Comparison of ENCODE assay signal across 19 cellular contexts in the genomic region with DNA sequence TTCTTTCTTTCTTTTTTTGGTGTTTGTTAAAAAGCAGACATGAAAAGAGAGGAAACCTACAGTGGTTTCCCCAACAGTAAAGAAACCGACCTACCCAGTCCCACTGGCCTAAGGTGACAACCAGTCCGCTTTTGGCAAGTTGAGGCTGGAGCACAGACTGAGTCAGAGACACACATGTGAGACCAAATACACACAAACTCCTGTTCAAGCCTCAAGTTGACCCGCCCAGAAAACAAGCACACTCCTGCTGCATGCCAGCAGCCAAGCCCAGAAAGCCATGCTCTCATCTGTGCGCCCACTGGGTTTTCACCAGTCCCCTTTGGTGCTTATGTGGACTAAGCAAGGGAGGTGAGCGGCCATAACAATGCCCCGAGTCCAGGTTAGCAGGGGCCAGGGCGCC.
DNase-seq lines count a peak whose midpoint lies in the region; TF ChIP-seq lines count a peak whose summit lies in the region.
"Had no signal": no experiment of that assay in that cellular context is flagged by ENCODE, and none has a peak within 500 bp of the region (broad histone marks: within the 10 kb centered on the region; RNA-seq: fewer than 3 reads in every experiment).

No MANE protein-coding gene starts in this region.

- H3K27ac ChIP-seq in breast epithelium (no peak overlapping the region), esophagus (ENCODE audit: low read depth in 2 of 2, low read length in 1 of 2) (peak overlapping the region; percentile 61)
- H3K27ac ChIP-seq: BLaER1 treated with 17β-estradiol and CSF1 and Interleukin-3, amounts not matched to agents 10 nM and 100 nM; KMS-11; SJCRH30 had no signal

- H3K4me1 Mint-ChIP-seq in MCF 10A (ENCODE audit: insufficient read depth, unreplicated experiment) = peaks cover 6% of the 10 kb centered on the region
- no peaks in the 10 kb centered on the region for H3K4me1 Mint-ChIP-seq in Calu3 (ENCODE audit: low read depth, unreplicated experiment)
- H3K4me1 Mint-ChIP-seq: CD8-positive, alpha-beta memory T cell had no signal

- DNase-seq in MCF 10A (ENCODE audit: unreplicated experiment) = peak; percentile 59
- no peak for DNase-seq in breast epithelium (ENCODE audit: low spot score in 2 of 2)
- DNase-seq in myocyte (ENCODE audit: low read depth) = peak; percentile 72
- no peak for DNase-seq in OCI-M1 (lab: John Stamatoyannopoulos, UW)
- DNase-seq in stimulated activated CD8-positive, alpha-beta memory T cell treated with anti-CD3 and anti-CD28 coated beads, Interleukin-4, amount 100 ng/mL, for 48 hours = no peak
- DNase-seq in NCI-H2029 treated with DMSO at 0.1 percent for 48 hours (lab: John Stamatoyannopoulos, UW) = no peak
- no peak for DNase-seq in Calu3
- DNase-seq: CD8-positive, alpha-beta memory T cell; GDM1; HCEC 1CT; NCI-H1105; NCI-H1694 treated with DMSO at 0.1 percent for 48 hours; NCI-H69; RPMI8226; SJCRH30 had no signal

- H3K9me3 ChIP-seq in breast epithelium (no peaks in the 10 kb centered on the region), esophagus (ENCODE audit: control insufficient read depth in 2 of 2, insufficient read depth in 1 of 2, low read depth in 1 of 2, low read length in 1 of 2) (no peaks in the 10 kb centered on the region)
- H3K9me3 ChIP-seq: BLaER1 treated with 17β-estradiol and CSF1 and Interleukin-3, amounts not matched to agents 10 nM and 100 nM; SJCRH30 had no signal

- H3K4me1 ChIP-seq in breast epithelium = no peaks in the 10 kb centered on the region
- peaks cover 9 to 20% of the 10 kb centered on the region in 2 donors for H3K4me1 ChIP-seq in esophagus (ENCODE audit: control insufficient read depth in 2 of 2, insufficient read depth in 2 of 2, low read length in 1 of 2)

- 60 to 70% methylated on average over 7 of the region's 7 CpGs for WGBS in esophagus, 2 donors

- no peaks in the 10 kb centered on the region for H3K9me3 Mint-ChIP-seq in MCF 10A (ENCODE audit: unreplicated experiment)
- H3K9me3 Mint-ChIP-seq in Calu3 (ENCODE audit: low read depth, unreplicated experiment) = no peaks in the 10 kb centered on the region
- H3K9me3 Mint-ChIP-seq: CD8-positive, alpha-beta memory T cell had no signal

- H3K36me3 Mint-ChIP-seq in MCF 10A (ENCODE audit: insufficient read depth, unreplicated experiment) = peaks cover 56% of the 10 kb centered on the region
- no peaks in the 10 kb centered on the region for H3K36me3 Mint-ChIP-seq in Calu3 (ENCODE audit: insufficient read depth, unreplicated experiment)

- CTCF ChIA-PET in MCF 10A (lab: Yijun Ruan, JAX) = no interaction called here
- CTCF ChIA-PET in Calu3 (lab: Charles Lee) = no interaction called here

- H3K27me3 ChIP-seq in breast epithelium (no peaks in the 10 kb centered on the region), esophagus (ENCODE audit: control insufficient read depth in 1 of 2, insufficient read depth in 2 of 2, low read length in 2 of 2) (no peaks in the 10 kb centered on the region)
- H3K27me3 ChIP-seq: BLaER1 treated with 17β-estradiol and CSF1 and Interleukin-3, amounts not matched to agents 10 nM and 100 nM; SJCRH30 had no signal

- H3K4me3 ChIP-seq in breast epithelium (no peak overlapping the region), esophagus (ENCODE audit: low read depth in 1 of 2, low read length in 2 of 2) (no peak overlapping the region)
- H3K4me3 ChIP-seq: BLaER1 treated with 17β-estradiol and CSF1 and Interleukin-3, amounts not matched to agents 10 nM and 100 nM; GM12878; SJCRH30 had no signal

- TF ChIP-seq CTCF in MCF 10A (IDR thresholded peaks at IDR 0.05; ENCODE audit: unreplicated experiment) (no peak), breast epithelium (IDR thresholded peaks at IDR 0.05) (no peak), Calu3 (IDR thresholded peaks at IDR 0.05; ENCODE audit: unreplicated experiment) (no peak)

- H3K4me3 Mint-ChIP-seq in MCF 10A (ENCODE audit: unreplicated experiment) (no peak overlapping the region), Calu3 (ENCODE audit: low read depth, unreplicated experiment) (no peak overlapping the region)
- H3K4me3 Mint-ChIP-seq: CD8-positive, alpha-beta memory T cell had no signal

- POLR2A ChIA-PET in MCF 10A (lab: Yijun Ruan, JAX) = no interaction called here

- H3K27ac Mint-ChIP-seq in MCF 10A (ENCODE audit: low read depth, unreplicated experiment) (peak overlapping the region; percentile 28), Calu3 (ENCODE audit: unreplicated experiment) (no peak overlapping the region)

- H3K27me3 Mint-ChIP-seq in MCF 10A (ENCODE audit: insufficient read depth, unreplicated experiment) = no peaks in the 10 kb centered on the region
- H3K27me3 Mint-ChIP-seq in Calu3 (ENCODE audit: unreplicated experiment) = no peaks in the 10 kb centered on the region

- BruUV-seq in MCF 10A (replicated peaks; lab: Mats Ljungman, UMichigan) (TSS peak; percentile 6), Calu3 (replicated peaks; lab: Mats Ljungman, UMichigan) (no TSS peak)

- TF ChIP-seq POLR2A in breast epithelium (IDR thresholded peaks at IDR 0.05) = no peak

- intact Hi-C loops in MCF 10A (cut with micrococcal nuclease) (no loop called here), breast epithelium (cut with DNase I; ENCODE audit: low total_unique reads) (no loop called here), Calu3 (cut with micrococcal nuclease; ENCODE audit: unreplicated experiment) (no loop called here)

- H3K36me3 ChIP-seq in breast epithelium (no peaks in the 10 kb centered on the region), esophagus (ENCODE audit: control insufficient read depth in 2 of 2, insufficient read depth in 2 of 2, low read length in 1 of 2) (peaks cover 0 to 10% of the 10 kb centered on the region in 2 donors)

Comparison
In these comparisons a context has a peak if more than half of its experiments do, and no peak if none do; other contexts are left out.
1. DNase-seq: peak in MCF 10A (single experiment) and myocyte (single experiment); none in breast epithelium (0 of 2), OCI-M1 (single experiment), stimulated activated CD8-positive, alpha-beta memory T cell treated with anti-CD3 and anti-CD28 coated beads, Interleukin-4, amount 100 ng/mL, for 48 hours (single experiment), NCI-H2029 treated with DMSO at 0.1 percent for 48 hours (single experiment) and Calu3 (single experiment).
2. H3K27ac ChIP-seq: peak in esophagus (2 of 2); none in breast epithelium (0 of 2).